In the genomic region with DNA sequence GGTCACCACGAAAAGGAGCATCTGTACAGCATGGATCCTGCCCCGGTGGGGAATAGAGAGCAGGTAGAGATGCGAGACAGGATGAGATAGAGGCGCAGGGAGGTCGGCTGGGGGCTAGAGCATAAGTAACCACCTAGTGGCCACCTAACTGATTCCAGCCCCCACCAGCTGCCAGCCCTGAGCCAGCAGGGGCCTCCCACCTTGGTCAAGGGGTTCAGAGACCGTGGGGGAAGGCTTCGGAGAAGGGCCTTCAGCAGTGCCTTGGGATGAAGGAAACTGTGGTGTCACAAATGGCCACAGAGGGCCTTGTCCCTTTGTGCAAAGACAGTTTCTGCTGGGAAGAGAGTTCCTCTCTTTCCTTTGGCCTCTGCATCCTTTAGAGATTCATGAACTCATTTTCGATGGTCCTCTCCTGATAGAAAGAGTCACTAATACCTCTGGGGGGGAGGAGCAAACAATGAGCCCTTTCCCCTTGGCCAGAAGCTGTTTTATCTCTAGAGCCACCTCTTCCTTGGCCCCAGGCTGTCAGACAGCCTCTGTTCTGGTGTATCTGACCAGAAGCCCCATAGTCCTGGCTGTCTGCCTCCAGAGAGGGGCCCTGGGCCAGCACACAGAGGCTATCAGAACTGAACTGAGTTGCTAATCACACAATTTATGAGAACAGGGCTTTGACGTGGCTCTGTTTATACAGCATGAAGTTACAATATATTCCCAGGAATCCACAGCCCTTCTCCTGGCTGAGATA, we compare ENCODE assay signal across 25 cellular contexts.
A peak's percentile ranks its signal among the peaks of the same experiment; 100 is the strongest.
DNase-seq lines count a peak whose midpoint lies in the region; ATAC-seq and TF ChIP-seq lines count a peak whose summit lies in the region.
"Had no signal": no experiment of that assay in that cellular context is flagged by ENCODE, and none has a peak within 500 bp of the region (broad histone marks: within the 10 kb centered on the region; RNA-seq: fewer than 3 reads in every experiment).

No MANE protein-coding gene starts in this region.

- peak; percentile 29; the same call in 1 of the 2 replicates for TF ChIP-seq CTCF in BE2C (IDR thresholded peaks at IDR 0.05; ENCODE audit: low read depth, low read length)
- TF ChIP-seq CTCF in WERI-Rb-1 (IDR thresholded peaks at IDR 0.05; ENCODE audit: low read depth, low read length): 0 out of 2 replicates have a peak, but pooled peaks have one; percentile 10
- no peak for TF ChIP-seq CTCF in left ventricle myocardium inferior (IDR thresholded peaks at IDR 0.05; ENCODE audit: borderline replicate concordance)
- TF ChIP-seq CTCF in dorsolateral prefrontal cortex (IDR thresholded peaks at IDR 0.05 in 54 of 56, conservative IDR thresholded peaks at IDR 0.05 in 2 of 56; ENCODE audit: low read depth in 1 of 56, partially characterized antibody in 56 of 56): no peak

- H3K9ac ChIP-seq in rectal smooth muscle tissue (ENCODE audit: low read length): no peak overlapping the region
- H3K9ac ChIP-seq: BLaER1, GM23248, neural progenitor cell had no signal

- intact Hi-C loops in left ventricle myocardium inferior (cut with micrococcal nuclease): no loop called here
- intact Hi-C loops in dorsolateral prefrontal cortex (cut with DNase I): no loop called here
- intact Hi-C loops in activated CD4-positive, alpha-beta T cell treated with anti-CD3 and anti-CD28 coated beads for 36 hours (cut with DNase I, micrococcal nuclease): no loop called here

- POLR2A ChIA-PET in activated CD4-positive, alpha-beta T cell treated with anti-CD3 and anti-CD28 coated beads for 36 hours (lab: Charles Lee): no interaction called here

- no peak overlapping the region for H3K27ac Mint-ChIP-seq in activated naive CD8-positive, alpha-beta T cell treated with anti-CD3 and anti-CD28 coated beads for 36 hours
- H3K27ac Mint-ChIP-seq in activated CD4-positive, alpha-beta T cell treated with anti-CD3 and anti-CD28 coated beads for 36 hours: no peak overlapping the region
- H3K27ac Mint-ChIP-seq: activated CD8-positive, alpha-beta T cell treated with anti-CD3 and anti-CD28 coated beads, Interleukin-2, amount 10 ng/mL, durations not matched to agents 7 days and 5 days; neural progenitor cell; T-cell had no signal

- H3K27me3 ChIP-seq in BE2C: no peaks in the 10 kb centered on the region
- H3K27me3 ChIP-seq in WERI-Rb-1 (ENCODE audit: insufficient read depth, low read depth, severe bottlenecking): no peaks in the 10 kb centered on the region
- H3K27me3 ChIP-seq in left ventricle myocardium inferior (ENCODE audit: low read depth): no peaks in the 10 kb centered on the region
- no peaks in the 10 kb centered on the region for H3K27me3 ChIP-seq in rectal smooth muscle tissue (ENCODE audit: control insufficient read depth, insufficient read depth, low read length)
- no peaks in the 10 kb centered on the region for H3K27me3 ChIP-seq in dorsolateral prefrontal cortex
- H3K27me3 ChIP-seq in SJCRH30: no peaks in the 10 kb centered on the region
- H3K27me3 ChIP-seq: BLaER1, brain microvascular endothelial cell, neural progenitor cell, upper lobe of left lung had no signal

- no peak for ATAC-seq in activated CD4-positive, alpha-beta T cell treated with anti-CD3 and anti-CD28 coated beads for 36 hours
- ATAC-seq: activated CD8-positive, alpha-beta T cell treated with anti-CD3 and anti-CD28 coated beads, Interleukin-2, amount 10 ng/mL, durations not matched to agents 7 days and 5 days; lower lobe of right lung; T-cell had no signal

- H3K36me3 Mint-ChIP-seq in activated naive CD8-positive, alpha-beta T cell treated with anti-CD3 and anti-CD28 coated beads for 36 hours: no peaks in the 10 kb centered on the region
- no peaks in the 10 kb centered on the region for H3K36me3 Mint-ChIP-seq in activated CD4-positive, alpha-beta T cell treated with anti-CD3 and anti-CD28 coated beads for 36 hours (ENCODE audit: low read depth)
- H3K36me3 Mint-ChIP-seq: T-cell had no signal

- no peaks in the 10 kb centered on the region for H3K4me1 Mint-ChIP-seq in activated naive CD8-positive, alpha-beta T cell treated with anti-CD3 and anti-CD28 coated beads for 36 hours
- H3K4me1 Mint-ChIP-seq in activated CD4-positive, alpha-beta T cell treated with anti-CD3 and anti-CD28 coated beads for 36 hours: no peaks in the 10 kb centered on the region
- H3K4me1 Mint-ChIP-seq: T-cell had no signal

- H3K36me3 ChIP-seq in BE2C: no peaks in the 10 kb centered on the region
- no peaks in the 10 kb centered on the region for H3K36me3 ChIP-seq in WERI-Rb-1
- peaks cover 25% of the 10 kb centered on the region for H3K36me3 ChIP-seq in left ventricle myocardium inferior
- peaks cover 9% of the 10 kb centered on the region for H3K36me3 ChIP-seq in rectal smooth muscle tissue (ENCODE audit: control insufficient read depth, insufficient read depth, low read length)
- H3K36me3 ChIP-seq in SJCRH30: no peaks in the 10 kb centered on the region
- H3K36me3 ChIP-seq: BLaER1, neural progenitor cell had no signal

- no peak overlapping the region for H3K4me3 ChIP-seq in BE2C (ENCODE audit: low read depth, low read length)
- H3K4me3 ChIP-seq in WERI-Rb-1 (ENCODE audit: low read depth, low read length): no peak overlapping the region
- no peak overlapping the region for H3K4me3 ChIP-seq in left ventricle myocardium inferior
- H3K4me3 ChIP-seq in rectal smooth muscle tissue (ENCODE audit: low read length): no peak overlapping the region
- H3K4me3 ChIP-seq in dorsolateral prefrontal cortex: no peak overlapping the region
- no peak overlapping the region for H3K4me3 ChIP-seq in SJCRH30
- H3K4me3 ChIP-seq: BLaER1, GM23248, lower lobe of right lung, neural progenitor cell, upper lobe of left lung had no signal

- no peaks in the 10 kb centered on the region for H3K9me3 Mint-ChIP-seq in activated naive CD8-positive, alpha-beta T cell treated with anti-CD3 and anti-CD28 coated beads for 36 hours
- H3K9me3 Mint-ChIP-seq in activated CD4-positive, alpha-beta T cell treated with anti-CD3 and anti-CD28 coated beads for 36 hours (ENCODE audit: low read depth): no peaks in the 10 kb centered on the region
- H3K9me3 Mint-ChIP-seq: neural progenitor cell, T-cell had no signal

- CTCF ChIA-PET in activated CD4-positive, alpha-beta T cell treated with anti-CD3 and anti-CD28 coated beads for 36 hours (lab: Charles Lee): no interaction called here

- H3K9me3 ChIP-seq in BE2C (no peaks in the 10 kb centered on the region), WERI-Rb-1 (ENCODE audit: severe bottlenecking) (no peaks in the 10 kb centered on the region), left ventricle myocardium inferior (replicated peaks) (no peaks in the 10 kb centered on the region), SJCRH30 (replicated peaks) (no peaks in the 10 kb centered on the region)
- H3K9me3 ChIP-seq: BLaER1, lower lobe of right lung, upper lobe of left lung had no signal

- H3K4me1 ChIP-seq in BE2C (peaks cover 30% of the 10 kb centered on the region), left ventricle myocardium inferior (peaks cover 19% of the 10 kb centered on the region), rectal smooth muscle tissue (ENCODE audit: control insufficient read depth, insufficient read depth, low read length) (no peaks in the 10 kb centered on the region), SJCRH30 (no peaks in the 10 kb centered on the region)
- H3K4me1 ChIP-seq: neural progenitor cell, upper lobe of left lung had no signal

- no peaks in the 10 kb centered on the region for H3K27me3 Mint-ChIP-seq in activated naive CD8-positive, alpha-beta T cell treated with anti-CD3 and anti-CD28 coated beads for 36 hours
- H3K27me3 Mint-ChIP-seq in activated CD4-positive, alpha-beta T cell treated with anti-CD3 and anti-CD28 coated beads for 36 hours: peaks cover 5% of the 10 kb centered on the region
- H3K27me3 Mint-ChIP-seq: T-cell had no signal

- no peak overlapping the region for H3K27ac ChIP-seq in WERI-Rb-1
- peak overlapping the region; percentile 46 for H3K27ac ChIP-seq in left ventricle myocardium inferior (replicated peaks)
- peak overlapping the region; percentile 21 for H3K27ac ChIP-seq in rectal smooth muscle tissue (ENCODE audit: low read depth, low read length)
- H3K27ac ChIP-seq in dorsolateral prefrontal cortex: no peak overlapping the region
- no peak overlapping the region for H3K27ac ChIP-seq in SJCRH30
- H3K27ac ChIP-seq: BLaER1, brain microvascular endothelial cell, GM23248, lower lobe of right lung, neural progenitor cell, RWPE1, upper lobe of left lung had no signal

- DNase-seq in BE2C: peak; percentile 88
- no peak for DNase-seq in WERI-Rb-1
- no peak for DNase-seq in left ventricle myocardium inferior
- DNase-seq in dorsolateral prefrontal cortex: no peak
- no peak for DNase-seq in activated naive CD8-positive, alpha-beta T cell treated with anti-CD3 and anti-CD28 coated beads for 36 hours
- DNase-seq in SJCRH30: no peak
- no peak for DNase-seq in activated CD4-positive, alpha-beta T cell treated with anti-CD3 and anti-CD28 coated beads for 36 hours
- DNase-seq: activated CD4-positive, alpha-beta T cell treated with anti-CD3 and anti-CD28 coated beads for 1 hour; activated CD8-positive, alpha-beta T cell treated with anti-CD3 and anti-CD28 coated beads, Interleukin-2, amount 10 ng/mL, durations not matched to agents 7 days and 5 days; activated T-cell treated with anti-CD3 and anti-CD28 coated beads, Interleukin-2, amount 50 U/mL, for 1 hour; brain microvascular endothelial cell; DMS79; effector memory CD4-positive, alpha-beta T cell; GM23248; kidney; lower lobe of right lung; MV-4-11; NCI-H187; stimulated activated CD8-positive, alpha-beta memory T cell treated with anti-CD3 and anti-CD28 coated beads, Interleukin-4, amount 100 ng/mL, for 48 hours; T-cell had no signal

- no peak overlapping the region for H3K4me3 Mint-ChIP-seq in activated naive CD8-positive, alpha-beta T cell treated with anti-CD3 and anti-CD28 coated beads for 36 hours
- H3K4me3 Mint-ChIP-seq in activated CD4-positive, alpha-beta T cell treated with anti-CD3 and anti-CD28 coated beads for 36 hours: no peak overlapping the region
- H3K4me3 Mint-ChIP-seq: activated CD8-positive, alpha-beta T cell treated with anti-CD3 and anti-CD28 coated beads, Interleukin-2, amount 10 ng/mL, durations not matched to agents 7 days and 5 days; neural progenitor cell; T-cell had no signal

Comparison
In these comparisons a context has a peak if more than half of its experiments do, and no peak if none do; other contexts are left out.
1. CTCF ChIP-seq: peak in BE2C (single experiment) and WERI-Rb-1 (single experiment); none in left ventricle myocardium inferior (single experiment) and dorsolateral prefrontal cortex (0 of 56).
2. H3K27ac ChIP-seq: peak in left ventricle myocardium inferior (single experiment) and rectal smooth muscle tissue (single experiment); none in WERI-Rb-1 (single experiment), dorsolateral prefrontal cortex (0 of 59) and SJCRH30 (single experiment).